ENCODE assay signal across 8 cellular contexts in genomic region chr3:29281265-29282228, GRCh38. TPM values are rescaled to one million over a fixed set of nuclear protein-coding genes. Genes with fewer than 3 reads are reported as not detected.
A peak's percentile ranks its signal among the peaks of the same experiment; 100 is the strongest.
DNase-seq lines count a peak whose midpoint lies in the region; ATAC-seq and TF ChIP-seq lines count a peak whose summit lies in the region.

No MANE protein-coding gene starts in this region.

- peaks cover 7 to 15% of the 10 kb centered on the region in 2 donors for H3K27me3 Mint-ChIP-seq in CD8-positive, alpha-beta memory T cell

- no peaks in the 10 kb centered on the region for H3K4me1 ChIP-seq in CD8-positive, alpha-beta memory T cell (ENCODE audit: insufficient read depth, low read length)
- H3K4me1 ChIP-seq in iPS-20b (ENCODE audit: insufficient read depth, low read length) (peaks cover 43% of the 10 kb centered on the region), spleen (peaks cover 0 to 25% (median 9%) of the 10 kb centered on the region in 6 donors)

- peak; percentile 59 for ATAC-seq in GM19455 (IDR thresholded peaks at IDR 0.05; ENCODE audit: unreplicated experiment)
- ATAC-seq in HG03558 (IDR thresholded peaks at IDR 0.05; ENCODE audit: extremely low read depth, unreplicated experiment) = peak; percentile 63

- CTCF ChIA-PET in CD8-positive, alpha-beta memory T cell (lab: Charles Lee) = interaction anchor here (0.9 kb wide), 1 partner anchor 39 kb away, joined by 3 read pairs; no protein-coding TSS in a partner anchor

- H3K36me3 Mint-ChIP-seq in CD8-positive, alpha-beta memory T cell = no peaks in the 10 kb centered on the region

- POLR2A ChIA-PET in CD8-positive, alpha-beta memory T cell (lab: Charles Lee) = interaction anchor here (0.7 kb wide), 1 partner anchor 9 kb away, joined by 11 read pairs; no protein-coding TSS in a partner anchor

- TF ChIP-seq POLR2A in spleen (IDR thresholded peaks at IDR 0.05) = no peak

- 4 to 10% (median 7%) methylated on average over 21 of the region's 21 CpGs for WGBS in spleen, 5 donors

- no peak overlapping the region for H3K27ac ChIP-seq in CD8-positive, alpha-beta memory T cell (ENCODE audit: low read depth, low read length)
- H3K27ac ChIP-seq in iPS-20b (ENCODE audit: low read length) = no peak overlapping the region
- peak overlapping the region; percentile 58 to 86 (median 78) for H3K27ac ChIP-seq in spleen

- no peaks in the 10 kb centered on the region for H3K27me3 ChIP-seq in CD8-positive, alpha-beta memory T cell (ENCODE audit: insufficient read depth, low read length, poor library complexity, severe bottlenecking)
- H3K27me3 ChIP-seq in iPS-20b (ENCODE audit: insufficient read depth, low read length) = no peaks in the 10 kb centered on the region
- no peaks in the 10 kb centered on the region for H3K27me3 ChIP-seq in spleen (replicated peaks in 1 of 7)

- H3K9ac ChIP-seq in iPS-20b (ENCODE audit: low read depth, low read length) = peak overlapping the region; percentile 81; the same call in 1 of the 2 replicates

- peaks cover 0 to 12% (median 0%) of the 10 kb centered on the region in 5 donors for H3K9me3 Mint-ChIP-seq in CD8-positive, alpha-beta memory T cell

- no peak for DNase-seq in CD8-positive, alpha-beta memory T cell
- DNase-seq in amniotic epithelial cell (ENCODE audit: low read depth) (peak; percentile 64), spleen (no peak), SKM-1 (lab: John Stamatoyannopoulos, UW; ENCODE audit: unreplicated experiment) (no peak)
- DNase-seq in stimulated activated CD4-positive, alpha-beta T cell treated with anti-CD3 and anti-CD28 coated beads, Interleukin-4, amount 100 ng/mL, for 1 hour = no peak

- peak overlapping the region in 5 of 8 donors; percentile 50 to 73 (median 64) for H3K27ac Mint-ChIP-seq in CD8-positive, alpha-beta memory T cell

- no peaks in the 10 kb centered on the region for H3K36me3 ChIP-seq in CD8-positive, alpha-beta memory T cell (ENCODE audit: insufficient read depth, low read length)
- H3K36me3 ChIP-seq in iPS-20b (ENCODE audit: insufficient read depth, low read depth, low read length) (no peaks in the 10 kb centered on the region), spleen (no peaks in the 10 kb centered on the region)

- H3K9me3 ChIP-seq in CD8-positive, alpha-beta memory T cell (ENCODE audit: low read length) = no peaks in the 10 kb centered on the region
- no peaks in the 10 kb centered on the region for H3K9me3 ChIP-seq in iPS-20b (ENCODE audit: insufficient read depth, low read depth, low read length)
- H3K9me3 ChIP-seq in spleen = no peaks in the 10 kb centered on the region

- H3K4me1 Mint-ChIP-seq in CD8-positive, alpha-beta memory T cell = peaks cover 20 to 26% (median 25%) of the 10 kb centered on the region in 3 donors

- peak overlapping the region; percentile 63 to 84 (median 82) for H3K4me3 Mint-ChIP-seq in CD8-positive, alpha-beta memory T cell

- H3K4me3 ChIP-seq in CD8-positive, alpha-beta memory T cell (ENCODE audit: low read length) = peak overlapping the region; percentile 15
- H3K4me3 ChIP-seq in iPS-20b (ENCODE audit: low read length) (peak overlapping the region; percentile 69), spleen (peak overlapping the region; percentile 16 to 74 (median 40))

- intact Hi-C loops in spleen (cut with DNase I; ENCODE audit: low total_unique reads) = no loop called here

- TF ChIP-seq CTCF in spleen (IDR thresholded peaks at IDR 0.05 in 8 of 11, conservative IDR thresholded peaks at IDR 0.05 in 3 of 11) = no peak

RNA-seq across cellular contexts. Expression of gene RBMS3, which starts 0.7 kb away (rescaled TPM):
- under 1 TPM; 0.22 to 0.33 TPM for total RNA-seq in CD8-positive, alpha-beta memory T cell
- 0.21 TPM for polyA plus RNA-seq in CD8-positive, alpha-beta memory T cell
- total RNA-seq in spleen = 10 to 100 TPM; 34.7 to 81.9 (median 58.1) TPM
- polyA plus RNA-seq in spleen = 1 to 10 TPM; 2.6 to 8.8 (median 5.1) TPM

Comparison
In these comparisons a context has a peak if more than half of its experiments do, and no peak if none do; other contexts are left out.
1. H3K27ac ChIP-seq: peak in spleen (8 of 8); none in CD8-positive, alpha-beta memory T cell (single experiment) and iPS-20b (single experiment).
2. H3K4me3 ChIP-seq: peak in every context shown above with its lines; median percentile 69 in iPS-20b; 40 in spleen; 15 in CD8-positive, alpha-beta memory T cell.
3. RNA of gene RBMS3, which starts 0.7 kb away (total RNA-seq): 34.7 to 81.9 TPM in spleen; 0.22 to 0.33 TPM in CD8-positive, alpha-beta memory T cell; every median in the first group is over 10 times any median in the second.